ENCODE assay signal across 8 cellular contexts in the genomic region with DNA sequence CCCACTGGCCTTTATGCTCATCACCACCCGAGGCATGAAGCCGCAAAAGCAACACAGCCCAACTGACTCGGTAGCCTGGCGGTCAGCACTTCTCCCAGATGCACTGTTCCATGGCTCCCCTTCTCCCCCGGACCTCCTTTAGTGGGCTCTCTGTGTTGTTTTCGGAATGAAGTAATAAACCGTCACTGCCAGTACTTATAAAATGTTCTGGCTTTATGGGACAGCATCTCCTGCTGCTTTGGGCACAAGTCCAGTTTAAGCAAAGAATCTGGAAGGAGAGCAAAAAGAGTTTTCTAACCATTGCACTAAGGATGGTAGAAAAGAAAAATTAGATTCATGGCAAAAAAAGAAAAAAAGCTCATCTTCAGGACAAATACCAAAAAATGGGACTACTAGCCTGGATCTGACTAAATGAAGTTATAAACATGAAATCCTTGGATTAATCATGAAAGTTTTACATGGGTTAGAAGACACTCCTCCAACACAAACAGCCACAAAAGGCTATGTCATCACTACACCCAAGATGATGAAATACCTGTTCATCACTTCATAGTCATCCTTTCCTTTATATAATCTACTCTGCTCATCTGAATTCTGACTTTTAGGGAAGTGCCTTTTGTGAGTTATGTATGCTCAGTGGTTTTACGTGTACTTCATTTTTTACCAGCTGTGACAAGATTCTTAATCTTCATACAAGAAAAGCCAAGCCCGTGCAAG.
A peak's percentile ranks its signal among the peaks of the same experiment; 100 is the strongest.
DNase-seq lines count a peak whose midpoint lies in the region; ATAC-seq and TF ChIP-seq lines count a peak whose summit lies in the region.
"Had no signal": no experiment of that assay in that cellular context is flagged by ENCODE, and none has a peak within 500 bp of the region (broad histone marks: within the 10 kb centered on the region; RNA-seq: fewer than 3 reads in every experiment).

No MANE protein-coding gene starts in this region.

- H3K4me2 ChIP-seq in PC-3 (ENCODE audit: low read length) (peak overlapping the region; percentile 71), fibroblast of lung (ENCODE audit: extremely low read depth, insufficient read depth, low read length) (no peak overlapping the region), skeletal muscle satellite cell (ENCODE audit: low read length) (peak overlapping the region; percentile 63)
- H3K4me2 ChIP-seq: SK-N-SH had no signal

- H3K9ac ChIP-seq in PC-3 (ENCODE audit: low read length) = no peak overlapping the region
- H3K9ac ChIP-seq in fibroblast of lung (ENCODE audit: insufficient read depth, low read length) = no peak overlapping the region
- H3K9ac ChIP-seq in skeletal muscle satellite cell (ENCODE audit: low read depth, low read length) = no peak overlapping the region
- H3K9ac ChIP-seq: SK-N-SH had no signal

- intact Hi-C loops in PC-3 (cut with micrococcal nuclease) = loop anchor here (1.0 to 10.0 kb wide), 3 partner anchors 18 to 109 kb away; no protein-coding TSS in a partner anchor

- TF ChIP-seq CTCF in PC-3 (conservative IDR thresholded peaks at IDR 0.05; ENCODE audit: low read depth, low read length) = no peak
- no peak for TF ChIP-seq CTCF in fibroblast of lung (conservative IDR thresholded peaks at IDR 0.05 in 1 of 2, IDR thresholded peaks at IDR 0.05 in 1 of 2; ENCODE audit: low read depth in 1 of 2, low read length in 2 of 2)

- POLR2A ChIA-PET in PC-3 (lab: Charles Lee; ENCODE audit: unreplicated experiment) = no interaction called here

- peaks cover 10% of the 10 kb centered on the region for H3F3A ChIP-seq in PC-3 (ENCODE audit: low read length, unreplicated experiment)

- H3K4me1 ChIP-seq in PC-3 (ENCODE audit: insufficient read depth, low read length) = peaks cover 44% of the 10 kb centered on the region
- H3K4me1 ChIP-seq in fibroblast of lung (ENCODE audit: control insufficient read depth, extremely low read depth, insufficient read depth, low read length) = no peaks in the 10 kb centered on the region
- H3K4me1 ChIP-seq in skeletal muscle satellite cell (ENCODE audit: control insufficient read depth, insufficient read depth, low read length) = peaks cover 14% of the 10 kb centered on the region

- H3K27me3 ChIP-seq in PC-3 (ENCODE audit: low read length) (0 out of 2 replicates have a peak, but pooled peaks cover under 1% of the 10 kb centered on the region), fibroblast of lung (ENCODE audit: control insufficient read depth, insufficient read depth, low read length) (no peaks in the 10 kb centered on the region), skeletal muscle satellite cell (ENCODE audit: control insufficient read depth, insufficient read depth, low read length) (no peaks in the 10 kb centered on the region)

- no peaks in the 10 kb centered on the region for H3K9me3 ChIP-seq in PC-3 (ENCODE audit: low read length)
- no peaks in the 10 kb centered on the region for H3K9me3 ChIP-seq in fibroblast of lung (ENCODE audit: control insufficient read depth, insufficient read depth, low read depth, low read length)
- H3K9me3 ChIP-seq in skeletal muscle satellite cell (replicated peaks; ENCODE audit: low read length) = no peaks in the 10 kb centered on the region
- H3K9me3 ChIP-seq: SK-N-SH had no signal

- H3K79me2 ChIP-seq in PC-3 (ENCODE audit: low read length) = no peaks in the 10 kb centered on the region
- no peaks in the 10 kb centered on the region for H3K79me2 ChIP-seq in fibroblast of lung (ENCODE audit: control insufficient read depth, insufficient read depth, low read length)

- H2AFZ ChIP-seq in PC-3 (ENCODE audit: low read length) = no peak overlapping the region
- H2AFZ ChIP-seq in fibroblast of lung (ENCODE audit: low read length) = no peak overlapping the region

- no peaks in the 10 kb centered on the region for H3K36me3 ChIP-seq in PC-3 (ENCODE audit: low read depth, low read length)
- no peaks in the 10 kb centered on the region for H3K36me3 ChIP-seq in fibroblast of lung (ENCODE audit: control insufficient read depth, insufficient read depth, low read length)
- H3K36me3 ChIP-seq in skeletal muscle satellite cell (ENCODE audit: insufficient read depth, low read length) = no peaks in the 10 kb centered on the region

- H3K27ac ChIP-seq in PC-3 (ENCODE audit: low read length) (peak overlapping the region; percentile 64), fibroblast of lung (ENCODE audit: insufficient read depth, low read length) (no peak overlapping the region)

- H4K20me1 ChIP-seq in PC-3 (ENCODE audit: low read length) (no peaks in the 10 kb centered on the region), fibroblast of lung (ENCODE audit: control insufficient read depth, extremely low read depth, insufficient read depth, low read length) (no peaks in the 10 kb centered on the region)

- H3K9me2 ChIP-seq in PC-3 (replicated peaks; ENCODE audit: low read length) = no peaks in the 10 kb centered on the region
- H3K9me2 ChIP-seq: SK-N-SH had no signal

- peak; percentile 68 for ATAC-seq in PC-3
- no peak for ATAC-seq in GM19035 (IDR thresholded peaks at IDR 0.05; ENCODE audit: unreplicated experiment)

- DNase-seq in HCEC 1CT (peak; percentile 44), PC-3 (peak; percentile 89), fibroblast of lung (ENCODE audit: low read depth in 2 of 2) (peak; percentile 24 to 72), NCI-H187 (lab: John Stamatoyannopoulos, UW) (no peak), SHP77 treated with DMSO at 0.1 percent for 48 hours (lab: John Stamatoyannopoulos, UW) (no peak)
- DNase-seq: SK-N-SH had no signal

- H3K4me3 ChIP-seq in PC-3 (ENCODE audit: low read length) = peak overlapping the region; percentile 33; the same call in 1 of the 2 replicates
- no peak overlapping the region for H3K4me3 ChIP-seq in fibroblast of lung (replicated peaks in 1 of 4; ENCODE audit: control extremely low read depth in 1 of 4, insufficient read depth in 1 of 4, low read depth in 3 of 4, low read length in 4 of 4)
- H3K4me3 ChIP-seq in skeletal muscle satellite cell (ENCODE audit: low read length) = peak overlapping the region; percentile 26

- CTCF ChIA-PET in PC-3 (lab: Charles Lee) = no interaction called here

- TSS peak; percentile 99 for BruUV-seq in PC-3 (replicated peaks; lab: Mats Ljungman, UMichigan)

Comparison
In these comparisons a context has a peak if more than half of its experiments do, and no peak if none do; other contexts are left out.
1. DNase-seq: peak in HCEC 1CT (single experiment), PC-3 (single experiment) and fibroblast of lung (2 of 2); none in NCI-H187 (0 of 2) and SHP77 treated with DMSO at 0.1 percent for 48 hours (single experiment).
2. H3K4me3 ChIP-seq: peak in PC-3 (single experiment) and skeletal muscle satellite cell (single experiment); none in fibroblast of lung (0 of 4).